In the genomic region with DNA sequence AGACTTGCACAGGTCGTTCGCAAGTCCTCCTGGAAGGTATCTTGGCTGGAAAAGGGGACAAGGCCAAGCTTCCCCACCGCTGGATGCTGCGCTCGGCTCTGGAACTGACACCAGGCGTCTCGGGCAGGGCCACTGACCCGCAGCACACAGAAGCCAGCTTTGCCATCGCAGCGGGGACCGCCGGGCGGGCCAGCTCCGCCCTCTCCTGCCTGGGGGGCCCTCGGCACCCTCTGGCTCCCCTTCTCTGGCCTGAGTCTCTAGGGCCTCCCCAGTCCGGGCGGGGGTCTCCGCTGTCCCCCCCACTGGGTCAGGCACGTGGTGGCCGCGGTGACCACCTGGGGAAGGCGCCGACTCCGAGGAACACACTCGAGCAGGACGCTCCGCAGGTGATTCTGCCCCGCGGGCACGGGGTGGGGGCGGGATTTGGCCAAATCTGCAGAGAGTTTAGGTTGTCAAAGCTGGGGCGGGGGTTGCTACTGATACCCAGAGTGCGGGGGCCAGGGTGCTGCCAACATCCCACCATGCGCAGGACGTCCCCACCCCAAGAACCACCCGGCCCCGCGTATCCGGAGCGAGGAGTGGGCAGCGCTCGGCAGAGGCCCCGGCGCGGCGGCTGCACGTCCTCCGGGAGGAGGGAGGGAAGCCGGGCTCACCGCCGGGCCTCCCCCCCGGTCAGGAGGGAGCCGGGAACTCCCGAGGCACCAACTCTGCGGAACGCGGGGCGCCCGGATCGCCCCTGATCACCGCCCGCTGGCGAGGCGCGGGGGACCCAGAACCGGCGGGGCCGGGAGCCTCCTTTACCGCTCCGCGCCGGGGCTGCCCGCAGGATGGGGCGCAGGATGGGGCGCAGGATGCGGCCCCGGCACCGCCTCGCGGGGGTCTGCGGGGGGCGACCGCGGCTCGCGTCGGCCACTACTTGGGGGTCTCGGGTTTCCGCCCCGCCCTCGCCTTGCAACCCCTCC, we compare ENCODE assay signal across 8 cellular contexts. TPM values are rescaled to one million over a fixed set of nuclear protein-coding genes. Genes with fewer than 3 reads are reported as not detected.
DNase-seq lines count a peak whose midpoint lies in the region; ATAC-seq and TF ChIP-seq lines count a peak whose summit lies in the region.

No MANE protein-coding gene starts in this region.

- H3K9ac ChIP-seq in iPS-15b (ENCODE audit: low read depth, low read length), result peak overlapping the region; percentile 47

- H3K9me3 Mint-ChIP-seq in activated naive CD4-positive, alpha-beta T cell treated with anti-CD3 and anti-CD28 coated beads, Interleukin-2, amount 10 ng/mL, durations not matched to agents 7 days and 5 days, result no peaks in the 10 kb centered on the region
- H3K9me3 Mint-ChIP-seq in stimulated activated memory B cell treated with anti-CD40 and anti-IgM and Interleukin-4, amounts not matched to agents 10 μg/mL and 1 μg/mL and 100 μg/mL, for 72 hours, result no peaks in the 10 kb centered on the region

- CTCF ChIA-PET in activated naive CD4-positive, alpha-beta T cell treated with anti-CD3 and anti-CD28 coated beads, Interleukin-2, amount 10 ng/mL, durations not matched to agents 7 days and 5 days (lab: Charles Lee), result no interaction called here

- in situ Hi-C loops in G401 (cut with HindIII; ENCODE audit: low sequenced_read_pairs), result no loop called here

- no peaks in the 10 kb centered on the region for H3K36me3 Mint-ChIP-seq in activated naive CD4-positive, alpha-beta T cell treated with anti-CD3 and anti-CD28 coated beads, Interleukin-2, amount 10 ng/mL, durations not matched to agents 7 days and 5 days
- peaks cover 8% of the 10 kb centered on the region for H3K36me3 Mint-ChIP-seq in stimulated activated memory B cell treated with anti-CD40 and anti-IgM and Interleukin-4, amounts not matched to agents 10 μg/mL and 1 μg/mL and 100 μg/mL, for 72 hours

- H3K9me3 ChIP-seq in iPS-15b (ENCODE audit: control insufficient read depth, insufficient read depth, low read length), result no peaks in the 10 kb centered on the region

- H3K4me3 Mint-ChIP-seq in activated naive CD4-positive, alpha-beta T cell treated with anti-CD3 and anti-CD28 coated beads, Interleukin-2, amount 10 ng/mL, durations not matched to agents 7 days and 5 days, result peak overlapping the region; percentile 59
- H3K4me3 Mint-ChIP-seq in stimulated activated memory B cell treated with anti-CD40 and anti-IgM and Interleukin-4, amounts not matched to agents 10 μg/mL and 1 μg/mL and 100 μg/mL, for 72 hours, result peak overlapping the region; percentile 63

- H3K4me1 ChIP-seq in iPS-15b (ENCODE audit: control insufficient read depth, insufficient read depth, low read length), result peaks cover 7% of the 10 kb centered on the region
- H3K4me1 ChIP-seq in foreskin keratinocyte, result no peaks in the 10 kb centered on the region

- H3K27ac Mint-ChIP-seq in activated naive CD4-positive, alpha-beta T cell treated with anti-CD3 and anti-CD28 coated beads, Interleukin-2, amount 10 ng/mL, durations not matched to agents 7 days and 5 days, result no peak overlapping the region
- H3K27ac Mint-ChIP-seq in stimulated activated memory B cell treated with anti-CD40 and anti-IgM and Interleukin-4, amounts not matched to agents 10 μg/mL and 1 μg/mL and 100 μg/mL, for 72 hours, result no peak overlapping the region

- H3K4me1 Mint-ChIP-seq in activated naive CD4-positive, alpha-beta T cell treated with anti-CD3 and anti-CD28 coated beads, Interleukin-2, amount 10 ng/mL, durations not matched to agents 7 days and 5 days, result peaks cover 12% of the 10 kb centered on the region
- H3K4me1 Mint-ChIP-seq in stimulated activated memory B cell treated with anti-CD40 and anti-IgM and Interleukin-4, amounts not matched to agents 10 μg/mL and 1 μg/mL and 100 μg/mL, for 72 hours, result peaks cover 38% of the 10 kb centered on the region

- H3K4me3 ChIP-seq in iPS-15b (ENCODE audit: low read depth, low read length), result peak overlapping the region; percentile 35

- ATAC-seq in stimulated activated memory B cell treated with anti-CD40 and anti-IgM and Interleukin-4, amounts not matched to agents 10 μg/mL and 1 μg/mL and 100 μg/mL, for 72 hours, result no peak
- ATAC-seq in HG03457 (IDR thresholded peaks at IDR 0.05; ENCODE audit: unreplicated experiment), result no peak
- no peak for ATAC-seq in foreskin keratinocyte

- DNase-seq in activated naive CD4-positive, alpha-beta T cell treated with Interleukin-2 at 50 U/mL for 16 hours, result peak; percentile 27
- DNase-seq in activated naive CD4-positive, alpha-beta T cell (lab: John Stamatoyannopoulos, UW), result no peak
- peak; percentile 43 for DNase-seq in activated naive CD4-positive, alpha-beta T cell treated with anti-CD3 and anti-CD28 coated beads, Interleukin-2, amount 10 ng/mL, durations not matched to agents 7 days and 5 days
- DNase-seq in G401 (ENCODE audit: low spot score), result no peak
- no peak for DNase-seq in foreskin keratinocyte

- H3K27me3 ChIP-seq in iPS-15b (ENCODE audit: control insufficient read depth, insufficient read depth, low read length), result peaks cover 24% of the 10 kb centered on the region
- peaks cover 64% of the 10 kb centered on the region for H3K27me3 ChIP-seq in foreskin keratinocyte

- no peak overlapping the region for H3K27ac ChIP-seq in foreskin keratinocyte

- TF ChIP-seq CTCF in foreskin keratinocyte (conservative IDR thresholded peaks at IDR 0.05), result no peak

- peaks cover 68% of the 10 kb centered on the region for H3K27me3 Mint-ChIP-seq in activated naive CD4-positive, alpha-beta T cell treated with anti-CD3 and anti-CD28 coated beads, Interleukin-2, amount 10 ng/mL, durations not matched to agents 7 days and 5 days
- H3K27me3 Mint-ChIP-seq in stimulated activated memory B cell treated with anti-CD40 and anti-IgM and Interleukin-4, amounts not matched to agents 10 μg/mL and 1 μg/mL and 100 μg/mL, for 72 hours, result peaks cover 42% of the 10 kb centered on the region

- H3K36me3 ChIP-seq in iPS-15b (ENCODE audit: control insufficient read depth, insufficient read depth, low read length), result peaks cover 6% of the 10 kb centered on the region

RNA-seq across cellular contexts. Expression of a gene that starts 0.8 kb away (rescaled TPM):
- 27.8 and 31.9 TPM in 2 replicates for total RNA-seq in G401 (2014; rRNA removed; shearing (Covaris generic))
- 1.4 and 2.0 TPM in 2 replicates for total RNA-seq in foreskin keratinocyte
- 2.0 and 3.6 TPM in 2 replicates for polyA plus RNA-seq in foreskin keratinocyte

Comparison
In these comparisons a context has a peak if more than half of its experiments do, and no peak if none do; other contexts are left out.
1. DNase-seq: peak in activated naive CD4-positive, alpha-beta T cell treated with Interleukin-2 at 50 U/mL for 16 hours (single experiment) and activated naive CD4-positive, alpha-beta T cell treated with anti-CD3 and anti-CD28 coated beads, Interleukin-2, amount 10 ng/mL, durations not matched to agents 7 days and 5 days (single experiment); none in activated naive CD4-positive, alpha-beta T cell (0 of 4), G401 (single experiment) and foreskin keratinocyte (0 of 2).